13 cellular contexts compared by ENCODE assay signal in genomic region chr3:119206611-119207511, GRCh38. TPM values are rescaled to one million over a fixed set of nuclear protein-coding genes. Genes with fewer than 3 reads are reported as not detected.
DNase-seq lines count a peak whose midpoint lies in the region; ATAC-seq and TF ChIP-seq lines count a peak whose summit lies in the region.
"Had no signal": no experiment of that assay in that cellular context is flagged by ENCODE, and none has a peak within 500 bp of the region (broad histone marks: within the 10 kb centered on the region; RNA-seq: fewer than 3 reads in every experiment).

No MANE protein-coding gene starts in this region.

- no peaks in the 10 kb centered on the region for H3K9me3 Mint-ChIP-seq in type B pancreatic cell
- H3K9me3 Mint-ChIP-seq in activated CD8-positive, alpha-beta memory T cell treated with anti-CD3 and anti-CD28 coated beads, Interleukin-2, amount 10 ng/mL, durations not matched to agents 7 days and 5 days (ENCODE audit: low read depth): no peaks in the 10 kb centered on the region

- H3K36me3 ChIP-seq in left ventricle myocardium inferior (peaks cover 30% of the 10 kb centered on the region), RWPE2 (ENCODE audit: low read depth) (no peaks in the 10 kb centered on the region; the same call in 1 of the 2 replicates), heart right ventricle (peaks cover 0 to 41% (median 12%) of the 10 kb centered on the region in 9 donors)

- H3K9me3 ChIP-seq in left ventricle myocardium inferior (replicated peaks) (no peaks in the 10 kb centered on the region), RWPE2 (ENCODE audit: severe bottlenecking) (no peaks in the 10 kb centered on the region), heart right ventricle (no peaks in the 10 kb centered on the region)
- H3K9me3 ChIP-seq: gastrocnemius medialis had no signal

- CTCF ChIA-PET in activated CD8-positive, alpha-beta memory T cell treated with anti-CD3 and anti-CD28 coated beads, Interleukin-2, amount 10 ng/mL, durations not matched to agents 7 days and 5 days (lab: Charles Lee): no interaction called here

- intact Hi-C loops in Right ventricle myocardium inferior (cut with DNase I) (no loop called here), left ventricle myocardium inferior (cut with micrococcal nuclease) (no loop called here), heart right ventricle (cut with DNase I) (no loop called here)

- H3K27ac ChIP-seq in left ventricle myocardium inferior (replicated peaks) (no peak overlapping the region), RWPE2 (ENCODE audit: poor library complexity, severe bottlenecking) (peak overlapping the region; percentile 12), heart right ventricle (peak overlapping the region in 2 of 10 donors; percentile 9 to 15)
- H3K27ac ChIP-seq: gastrocnemius medialis had no signal

- H3K27me3 ChIP-seq in left ventricle myocardium inferior (ENCODE audit: low read depth): no peaks in the 10 kb centered on the region
- no peaks in the 10 kb centered on the region for H3K27me3 ChIP-seq in RWPE2 (ENCODE audit: insufficient read depth, poor library complexity, severe bottlenecking)
- no peaks in the 10 kb centered on the region for H3K27me3 ChIP-seq in heart right ventricle
- H3K27me3 ChIP-seq: gastrocnemius medialis had no signal

- H3K4me3 Mint-ChIP-seq in type B pancreatic cell: no peak overlapping the region
- no peak overlapping the region for H3K4me3 Mint-ChIP-seq in activated CD8-positive, alpha-beta memory T cell treated with anti-CD3 and anti-CD28 coated beads, Interleukin-2, amount 10 ng/mL, durations not matched to agents 7 days and 5 days
- H3K4me3 Mint-ChIP-seq: mesothelial cell of epicardium had no signal

- H3K27ac Mint-ChIP-seq in type B pancreatic cell: peak overlapping the region; percentile 24
- H3K27ac Mint-ChIP-seq in activated CD8-positive, alpha-beta memory T cell treated with anti-CD3 and anti-CD28 coated beads, Interleukin-2, amount 10 ng/mL, durations not matched to agents 7 days and 5 days: no peak overlapping the region
- H3K27ac Mint-ChIP-seq: mesothelial cell of epicardium had no signal

- H3K4me3 ChIP-seq in left ventricle myocardium inferior: no peak overlapping the region
- H3K4me3 ChIP-seq in RWPE2 (ENCODE audit: severe bottlenecking): no peak overlapping the region
- H3K4me3 ChIP-seq in heart right ventricle: no peak overlapping the region
- H3K4me3 ChIP-seq: gastrocnemius medialis had no signal

- H3K4me1 ChIP-seq in left ventricle myocardium inferior (peaks cover 12% of the 10 kb centered on the region), RWPE2 (ENCODE audit: insufficient read depth, poor library complexity, severe bottlenecking) (peaks cover 4% of the 10 kb centered on the region), heart right ventricle (peaks cover 0 to 21% (median 9%) of the 10 kb centered on the region in 9 donors)
- H3K4me1 ChIP-seq: gastrocnemius medialis had no signal

- peak; percentile 76 for ATAC-seq in Right ventricle myocardium inferior
- peak; percentile 85 for ATAC-seq in RWPE2 (ENCODE audit: low read depth)
- peak; percentile 51 to 81 (median 64) for ATAC-seq in heart right ventricle
- ATAC-seq in GM19324 (IDR thresholded peaks at IDR 0.05; ENCODE audit: low FRiP score, unreplicated experiment): no peak
- ATAC-seq in activated CD8-positive, alpha-beta memory T cell treated with anti-CD3 and anti-CD28 coated beads, Interleukin-2, amount 10 ng/mL, durations not matched to agents 7 days and 5 days: no peak
- ATAC-seq: gastrocnemius medialis had no signal

- WGBS in heart right ventricle, 2 donors: 51 to 54% methylated on average over 4 of the region's 4 CpGs

- DNase-seq in Right ventricle myocardium inferior (ENCODE audit: missing footprints): no peak
- no peak for DNase-seq in left ventricle myocardium inferior
- DNase-seq in RWPE2 (ENCODE audit: low spot score): no peak
- no peak for DNase-seq in heart right ventricle
- no peak for DNase-seq in type B pancreatic cell (ENCODE audit: extremely low spot score, unreplicated experiment)
- DNase-seq in COLO668 (lab: John Stamatoyannopoulos, UW; ENCODE audit: unreplicated experiment): no peak
- DNase-seq in activated CD8-positive, alpha-beta memory T cell treated with anti-CD3 and anti-CD28 coated beads, Interleukin-2, amount 10 ng/mL, durations not matched to agents 7 days and 5 days: no peak
- DNase-seq: activated CD8-positive, alpha-beta memory T cell treated with anti-CD3 and anti-CD28 coated beads for 24 hours; gastrocnemius medialis; NCI-H1417 treated with DMSO at 0.1 percent for 48 hours had no signal

- H3K36me3 Mint-ChIP-seq in type B pancreatic cell: peaks cover 31% of the 10 kb centered on the region
- H3K36me3 Mint-ChIP-seq in activated CD8-positive, alpha-beta memory T cell treated with anti-CD3 and anti-CD28 coated beads, Interleukin-2, amount 10 ng/mL, durations not matched to agents 7 days and 5 days: peaks cover 12% of the 10 kb centered on the region

- TF ChIP-seq CTCF in left ventricle myocardium inferior (IDR thresholded peaks at IDR 0.05; ENCODE audit: borderline replicate concordance): no peak
- peak; percentile 17 for TF ChIP-seq CTCF in RWPE2 (IDR thresholded peaks at IDR 0.05; ENCODE audit: poor library complexity, severe bottlenecking)
- TF ChIP-seq CTCF in heart right ventricle (IDR thresholded peaks at IDR 0.05): peak in 1 of 9 donors; percentile 4
- TF ChIP-seq CTCF in type B pancreatic cell (conservative IDR thresholded peaks at IDR 0.05): no peak

- peaks cover 10% of the 10 kb centered on the region for H3K4me1 Mint-ChIP-seq in type B pancreatic cell (ENCODE audit: unreplicated experiment)
- peaks cover 7% of the 10 kb centered on the region for H3K4me1 Mint-ChIP-seq in activated CD8-positive, alpha-beta memory T cell treated with anti-CD3 and anti-CD28 coated beads, Interleukin-2, amount 10 ng/mL, durations not matched to agents 7 days and 5 days
- H3K4me1 Mint-ChIP-seq: mesothelial cell of epicardium had no signal

- no peaks in the 10 kb centered on the region for H3K27me3 Mint-ChIP-seq in type B pancreatic cell
- no peaks in the 10 kb centered on the region for H3K27me3 Mint-ChIP-seq in activated CD8-positive, alpha-beta memory T cell treated with anti-CD3 and anti-CD28 coated beads, Interleukin-2, amount 10 ng/mL, durations not matched to agents 7 days and 5 days

RNA-seq across cellular contexts. Expression of gene UPK1B, which starts 33.5 kb away (rescaled TPM):
- total RNA-seq in Right ventricle myocardium inferior (0.11 TPM), left ventricle myocardium inferior (not detected), heart right ventricle (1 to 10 TPM in 1 of 10 donors, not detected in 9; 1.1 TPM), type B pancreatic cell (ENCODE audit: low replicate concordance) (49.2 and 105 TPM in 2 replicates)
- not detected for polyA plus RNA-seq in heart right ventricle
- not detected for total RNA-seq in activated CD8-positive, alpha-beta memory T cell treated with anti-CD3 and anti-CD28 coated beads, Interleukin-2, amount 10 ng/mL, durations not matched to agents 7 days and 5 days
- total RNA-seq: gastrocnemius medialis, RPMI7951 had no signal

RNA-seq across cellular contexts. Expression of gene B4GALT4, which starts 33.8 kb away (rescaled TPM):
- total RNA-seq in Right ventricle myocardium inferior (12.0 TPM), left ventricle myocardium inferior (12.7 TPM), heart right ventricle (10 to 100 TPM in 8 of 10 donors, 1 to 10 TPM in 2; 9.0 to 14.6 (median 11.6) TPM), type B pancreatic cell (ENCODE audit: low replicate concordance) (23.9 and 37.2 TPM in 2 replicates)
- polyA plus RNA-seq in heart right ventricle: 10 to 100 TPM in 1 of 2 donors, 1 to 10 TPM in 1; 9.5 to 23.2 TPM
- total RNA-seq in activated CD8-positive, alpha-beta memory T cell treated with anti-CD3 and anti-CD28 coated beads, Interleukin-2, amount 10 ng/mL, durations not matched to agents 7 days and 5 days: 10 to 100 TPM in 1 of 2 experiments, 1 to 10 TPM in 1; 9.6 to 10.9 TPM

Comparison
In these comparisons a context has a peak if more than half of its experiments do, and no peak if none do; other contexts are left out.
1. ATAC-seq: peak in Right ventricle myocardium inferior (single experiment), RWPE2 (single experiment) and heart right ventricle (8 of 8); none in GM19324 (single experiment) and activated CD8-positive, alpha-beta memory T cell treated with anti-CD3 and anti-CD28 coated beads, Interleukin-2, amount 10 ng/mL, durations not matched to agents 7 days and 5 days (single experiment).
2. RNA of gene UPK1B, which starts 33.5 kb away (total RNA-seq): 49.2 to 105 TPM in type B pancreatic cell; 0.11 TPM in Right ventricle myocardium inferior (single experiment), not detected in left ventricle myocardium inferior (single experiment), 1.1 TPM in heart right ventricle and not detected in activated CD8-positive, alpha-beta memory T cell treated with anti-CD3 and anti-CD28 coated beads, Interleukin-2, amount 10 ng/mL, durations not matched to agents 7 days and 5 days; every median in the first group is over 10 times any median in the second.